16 cellular contexts compared by ENCODE assay signal in genomic region chr12:28610401-28611114, GRCh38.
DNase-seq lines count a peak whose midpoint lies in the region; ATAC-seq and TF ChIP-seq lines count a peak whose summit lies in the region.
"Had no signal": no experiment of that assay in that cellular context is flagged by ENCODE, and none has a peak within 500 bp of the region (broad histone marks: within the 10 kb centered on the region; RNA-seq: fewer than 3 reads in every experiment).

No MANE protein-coding gene starts in this region.

- no peak overlapping the region for H4K91ac ChIP-seq in mesenchymal stem cell (ENCODE audit: low read length)

- no peak for TF ChIP-seq POLR2A in right lobe of liver (IDR thresholded peaks at IDR 0.05)

- WGBS in HUES64 = 54% methylated on average over 1 of the region's 3 CpGs
- 85% methylated on average over 1 of the region's 3 CpGs for WGBS in mesenchymal stem cell
- WGBS in right lobe of liver (ENCODE audit: insufficient coverage, low coverage, low lambda C conversion rate, missing lambda C conversion rate) = 51% methylated on average over 2 of the region's 3 CpGs

- H2BK12ac ChIP-seq in mesenchymal stem cell (ENCODE audit: low read length in 2 of 2) = no peak overlapping the region

- no peak overlapping the region for H3K18ac ChIP-seq in mesenchymal stem cell (ENCODE audit: low read depth in 1 of 2, low read length in 2 of 2)

- H2BK5ac ChIP-seq in mesenchymal stem cell (ENCODE audit: low read depth, low read length, poor library complexity, severe bottlenecking) = no peak overlapping the region

- no peak overlapping the region for H2AK5ac ChIP-seq in mesenchymal stem cell (ENCODE audit: low read length, severe bottlenecking)

- no peak overlapping the region for H3K23ac ChIP-seq in mesenchymal stem cell (ENCODE audit: low read length in 2 of 2)

- H3K9ac ChIP-seq in HUES64 (ENCODE audit: low read depth, low read length) (no peak overlapping the region), mesenchymal stem cell (ENCODE audit: low read length) (peak overlapping the region; percentile 71)
- H3K9ac ChIP-seq: KMS-11 had no signal

- peaks cover 13% of the 10 kb centered on the region for H3K4me1 ChIP-seq in ACC112 (ENCODE audit: control insufficient read depth, insufficient read depth, low read length, unreplicated experiment)
- H3K4me1 ChIP-seq in HUES64 (ENCODE audit: insufficient read depth, low read length) = peaks cover 20% of the 10 kb centered on the region
- no peaks in the 10 kb centered on the region for H3K4me1 ChIP-seq in mesenchymal stem cell (ENCODE audit: control insufficient read depth, insufficient read depth, low read depth, low read length)
- no peaks in the 10 kb centered on the region for H3K4me1 ChIP-seq in right lobe of liver

- ATAC-seq in right lobe of liver (no peak), HG03342 (IDR thresholded peaks at IDR 0.05; ENCODE audit: unreplicated experiment) (no peak)

- H3K9me3 ChIP-seq in HUES64 (ENCODE audit: insufficient read depth, low read depth, low read length) (peaks cover 13% of the 10 kb centered on the region), mesenchymal stem cell (ENCODE audit: control insufficient read depth, low read length) (peaks cover 39% of the 10 kb centered on the region), right lobe of liver (peaks cover 0 to 3% (median 0%) of the 10 kb centered on the region in 4 donors)

- H3K27ac ChIP-seq in ACC112 (ENCODE audit: low read depth, low read length) = peak overlapping the region; percentile 68
- peak overlapping the region; percentile 37; the same call in 1 of the 2 replicates for H3K27ac ChIP-seq in HUES64 (ENCODE audit: low read depth, low read length)
- peak overlapping the region; percentile 90 for H3K27ac ChIP-seq in brain microvascular endothelial cell
- H3K27ac ChIP-seq in mesenchymal stem cell (ENCODE audit: low read length, poor library complexity, severe bottlenecking) = no peak overlapping the region
- H3K27ac ChIP-seq in right lobe of liver = no peak overlapping the region
- H3K27ac ChIP-seq: C4-2B, KMS-11 had no signal

- no peak overlapping the region for H2BK120ac ChIP-seq in mesenchymal stem cell (ENCODE audit: low read depth, low read length)

- DNase-seq in brain microvascular endothelial cell (peak; percentile 2), mesenchymal stem cell (no peak), right lobe of liver (no peak), putamen (ENCODE audit: low spot score) (no peak), NCI-H146 treated with DMSO at 0.1 percent for 48 hours (lab: John Stamatoyannopoulos, UW; ENCODE audit: unreplicated experiment) (no peak)
- DNase-seq: DMS153, NCI-H1105 treated with DMSO at 0.1 percent for 48 hours, NCI-H187 treated with DMSO at 0.1 percent for 48 hours, NCI-H2171, NCI-H510A, SHP77 had no signal

- no peaks in the 10 kb centered on the region for H3K27me3 ChIP-seq in ACC112 (ENCODE audit: insufficient read depth, low read length)
- H3K27me3 ChIP-seq in HUES64 (ENCODE audit: insufficient read depth, low read length) = no peaks in the 10 kb centered on the region
- no peaks in the 10 kb centered on the region for H3K27me3 ChIP-seq in brain microvascular endothelial cell (replicated peaks)
- no peaks in the 10 kb centered on the region for H3K27me3 ChIP-seq in mesenchymal stem cell (ENCODE audit: control insufficient read depth in 1 of 2, insufficient read depth in 1 of 2, low read length in 2 of 2)
- H3K27me3 ChIP-seq in right lobe of liver = no peaks in the 10 kb centered on the region

- no peak overlapping the region for H3K4ac ChIP-seq in mesenchymal stem cell (ENCODE audit: low read depth in 1 of 2, low read length in 2 of 2)

- TF ChIP-seq CTCF in brain microvascular endothelial cell (IDR thresholded peaks at IDR 0.05; ENCODE audit: low read depth, low read length, missing control alignments) = no peak
- TF ChIP-seq CTCF in right lobe of liver (IDR thresholded peaks at IDR 0.05) = no peak

- H2AFZ ChIP-seq in ACC112 (ENCODE audit: low read length, unreplicated experiment) (no peak overlapping the region), mesenchymal stem cell (ENCODE audit: low read depth, low read length) (no peak overlapping the region)

- no peaks in the 10 kb centered on the region for H3K79me2 ChIP-seq in ACC112 (ENCODE audit: control insufficient read depth, insufficient read depth, low read length, unreplicated experiment)

- in situ Hi-C loops in brain microvascular endothelial cell (cut with HindIII; ENCODE audit: low pct_ligation_motif_present, low sequenced_read_pairs) = no loop called here

- intact Hi-C loops in right lobe of liver (cut with DNase I) = no loop called here

- no peaks in the 10 kb centered on the region for H3K36me3 ChIP-seq in ACC112 (ENCODE audit: insufficient read depth, low read length)
- no peaks in the 10 kb centered on the region for H3K36me3 ChIP-seq in HUES64 (ENCODE audit: insufficient read depth, low read length)
- H3K36me3 ChIP-seq in brain microvascular endothelial cell (replicated peaks) = no peaks in the 10 kb centered on the region
- no peaks in the 10 kb centered on the region for H3K36me3 ChIP-seq in mesenchymal stem cell (ENCODE audit: control insufficient read depth in 1 of 2, insufficient read depth in 2 of 2, low read depth in 1 of 2, low read length in 2 of 2)
- no peaks in the 10 kb centered on the region for H3K36me3 ChIP-seq in right lobe of liver

- H3K4me2 ChIP-seq in mesenchymal stem cell (ENCODE audit: low read length, poor library complexity, severe bottlenecking) = no peak overlapping the region
- H3K4me2 ChIP-seq: KMS-11 had no signal

- no peak overlapping the region for H2BK15ac ChIP-seq in mesenchymal stem cell (ENCODE audit: low read depth, poor library complexity, severe bottlenecking)

- H3K79me1 ChIP-seq in mesenchymal stem cell (replicated peaks; ENCODE audit: low read length, poor library complexity, severe bottlenecking) = no peaks in the 10 kb centered on the region

- no peak overlapping the region for H3K14ac ChIP-seq in mesenchymal stem cell (ENCODE audit: low read length in 2 of 2)

- H4K8ac ChIP-seq in mesenchymal stem cell (ENCODE audit: low read length) = no peak overlapping the region

- H3K4me3 ChIP-seq in ACC112 (ENCODE audit: low read depth, low read length) = no peak overlapping the region
- no peak overlapping the region for H3K4me3 ChIP-seq in HUES64 (ENCODE audit: low read length)
- no peak overlapping the region for H3K4me3 ChIP-seq in brain microvascular endothelial cell (ENCODE audit: low read depth, low read length)
- H3K4me3 ChIP-seq in mesenchymal stem cell (ENCODE audit: insufficient read depth in 1 of 2, low read depth in 1 of 2, low read length in 2 of 2) = no peak overlapping the region
- no peak overlapping the region for H3K4me3 ChIP-seq in right lobe of liver

Comparison
In these comparisons a context has a peak if more than half of its experiments do, and no peak if none do; other contexts are left out.
1. H3K27ac ChIP-seq: peak in ACC112 (single experiment), HUES64 (single experiment) and brain microvascular endothelial cell (single experiment); none in mesenchymal stem cell (single experiment) and right lobe of liver (0 of 3).